23 cellular contexts compared by ENCODE assay signal in genomic region chr6:138307352-138307751, GRCh38.
DNase-seq lines count a peak whose midpoint lies in the region; ATAC-seq, FAIRE-seq and TF ChIP-seq lines count a peak whose summit lies in the region.
"Had no signal": no experiment of that assay in that cellular context is flagged by ENCODE, and none has a peak within 500 bp of the region (broad histone marks: within the 10 kb centered on the region; RNA-seq: fewer than 3 reads in every experiment).

No MANE protein-coding gene starts in this region.

- in situ Hi-C loops in K562 (cut with MboI) = no loop called here

- no peak for TF ChIP-seq POLR2A in K562 (conservative IDR thresholded peaks at IDR 0.05)
- TF ChIP-seq POLR2A in stomach (IDR thresholded peaks at IDR 0.05) = no peak

- no peaks in the 10 kb centered on the region for H4K20me1 ChIP-seq in K562 (replicated peaks; ENCODE audit: control insufficient read depth, insufficient read depth, low read length)

- H3K9me3 ChIP-seq in K562 (replicated peaks; ENCODE audit: control insufficient read depth, insufficient read depth, low read depth, low read length) = no peaks in the 10 kb centered on the region
- H3K9me3 ChIP-seq in right cardiac atrium (ENCODE audit: control insufficient read depth, low read length) = no peaks in the 10 kb centered on the region
- no peaks in the 10 kb centered on the region for H3K9me3 ChIP-seq in stomach
- H3K9me3 ChIP-seq: mucosa of descending colon, psoas muscle, spleen, tibial nerve had no signal

- peaks cover 0 to 17% of the 10 kb centered on the region in 2 experiments; a peak in 4 of 5 replicates for H3K27me3 ChIP-seq in K562 (ENCODE audit: control insufficient read depth in 2 of 2, insufficient read depth in 2 of 2, low read length in 2 of 2)
- no peaks in the 10 kb centered on the region for H3K27me3 ChIP-seq in right cardiac atrium (ENCODE audit: control insufficient read depth, insufficient read depth)
- H3K27me3 ChIP-seq in stomach = no peaks in the 10 kb centered on the region
- H3K27me3 ChIP-seq: spleen, tibial nerve had no signal

- no peaks in the 10 kb centered on the region for H3K79me2 ChIP-seq in K562 (ENCODE audit: control insufficient read depth, insufficient read depth, low read length)

- FAIRE-seq in K562 (lab: Jason Lieb, UNC) = no peak

- intact Hi-C loops in K562 (cut with micrococcal nuclease) = no loop called here
- intact Hi-C loops in right cardiac atrium (cut with DNase I) = no loop called here
- intact Hi-C loops in stomach (cut with DNase I; ENCODE audit: low total_unique reads) = no loop called here

- no peak for TF ChIP-seq EP300 in K562 (IDR thresholded peaks at IDR 0.05; ENCODE audit: low read length)
- TF ChIP-seq EP300 in stomach (IDR thresholded peaks at IDR 0.05) = no peak

- TF ChIP-seq CTCF in K562 (IDR thresholded peaks at IDR 0.05 in 2 of 3, conservative IDR thresholded peaks at IDR 0.05 in 1 of 3; ENCODE audit: insufficient read depth in 2 of 3, low read depth in 1 of 3, low read length in 3 of 3) = no peak
- no peak for TF ChIP-seq CTCF in stomach (IDR thresholded peaks at IDR 0.05)

- DNase-seq in K562 (ENCODE audit: extremely low read depth in 1 of 4, low spot score in 3 of 4) (no peak), epithelial cell of prostate (ENCODE audit: low read depth, low spot score) (peak; percentile 88), right cardiac atrium (peak in 1 of 3 donors; percentile 69), stomach (peak; percentile 58), 8988T (no peak), T-helper 9 cell (no peak), epidermal melanocyte (ENCODE audit: insufficient read length, low spot score) (no peak)
- no peak for DNase-seq in stimulated activated CD4-positive, alpha-beta T cell treated with anti-CD3 and anti-CD28 coated beads, Interleukin-1b, Interleukin-23, amount 100 ng/mL, for 48 hours
- DNase-seq: activated CD4-positive, CD25-positive, alpha-beta regulatory T cell treated with anti-CD3 and anti-CD28 coated beads, Interleukin-2, amount 50 U/mL, for 72 hours; activated T-cell treated with anti-CD3 and anti-CD28 coated beads, Interleukin-2, amount 50 U/mL, for 1 hour; amygdala; DMS53; GF-D8; head of caudate nucleus; Kasumi-1; mucosa of descending colon; NCI-H1048; NCI-H2029; psoas muscle; SIG-M5; spleen; stimulated activated CD4-positive, alpha-beta T cell treated with anti-CD3 and anti-CD28 coated beads, Interleukin-4, amount 100 ng/mL, for 24 hours had no signal

- no peak overlapping the region for H3K9ac ChIP-seq in K562 (ENCODE audit: insufficient read depth in 1 of 2, low read depth in 2 of 2, low read length in 2 of 2)

- H3K27ac ChIP-seq in K562 (ENCODE audit: extremely low read depth, low read depth, low read length) (no peak overlapping the region), epithelial cell of prostate (peak overlapping the region; percentile 91), right cardiac atrium (ENCODE audit: low read length) (no peak overlapping the region), stomach (peak overlapping the region in 1 of 5 donors; percentile 16)
- H3K27ac ChIP-seq: psoas muscle, spleen, tibial nerve had no signal

- H3K4me3 ChIP-seq in K562 (no peak overlapping the region), right cardiac atrium (ENCODE audit: low read length) (no peak overlapping the region), stomach (no peak overlapping the region)
- H3K4me3 ChIP-seq: mucosa of descending colon, psoas muscle, spleen, tibial nerve had no signal

- no peak for ATAC-seq in K562
- peak; percentile 81 to 93 for ATAC-seq in right cardiac atrium
- ATAC-seq: psoas muscle had no signal

- H3K4me1 ChIP-seq in K562 (replicated peaks in 1 of 2; ENCODE audit: control insufficient read depth in 2 of 2, insufficient read depth in 2 of 2, low read length in 2 of 2) (no peaks in the 10 kb centered on the region), right cardiac atrium (ENCODE audit: control insufficient read depth, insufficient read depth, low read length) (no peaks in the 10 kb centered on the region), stomach (peaks cover 10 to 32% (median 23%) of the 10 kb centered on the region in 4 donors)
- H3K4me1 ChIP-seq: psoas muscle, spleen, tibial nerve had no signal

- WGBS in K562 (ENCODE audit: insufficient coverage, low coverage, missing lambda C conversion rate) = 0% methylated on average over 1 of the region's 1 CpG
- 27% methylated on average over 1 of the region's 1 CpG for WGBS in right cardiac atrium
- 12 to 55% (median 35%) methylated on average over 1 of the region's 1 CpG for WGBS in stomach, 5 donors

- H3K36me3 ChIP-seq in K562 (ENCODE audit: control insufficient read depth, insufficient read depth, low read length) (no peaks in the 10 kb centered on the region), stomach (peaks cover 4 to 33% (median 8%) of the 10 kb centered on the region in 4 donors)
- H3K36me3 ChIP-seq: spleen, tibial nerve had no signal

- H3K9me1 ChIP-seq in K562 (ENCODE audit: control insufficient read depth, insufficient read depth, low read length) = no peaks in the 10 kb centered on the region

- CTCF ChIA-PET in K562 (lab: Yijun Ruan, JAX; ENCODE audit: low intra/inter-chr PET ratio) = no interaction called here

- no TSS peak for BruUV-seq in K562 (replicated peaks; lab: Mats Ljungman, UMichigan)

- H2AFZ ChIP-seq in K562 (ENCODE audit: low read depth, low read length) = no peak overlapping the region

- no peak overlapping the region for H3K4me2 ChIP-seq in K562 (ENCODE audit: insufficient read depth, low read length)

- POLR2A ChIA-PET in K562 (lab: Yijun Ruan, JAX) = no interaction called here

- no peak for TF ChIP-seq RAD21 in K562 (CRISPR knock-in tag; conservative IDR thresholded peaks at IDR 0.05 in 1 of 2, IDR thresholded peaks at IDR 0.05 in 1 of 2)

TF ChIP-seq in K562, 482 proteins besides CTCF, POLR2A, EP300 and RAD21:
- no peak for TF ChIP-seq POLR3G (IDR thresholded peaks at IDR 0.05; ENCODE audit: extremely low read depth, insufficient read length, insufficient replicate concordance)
- no peak for TF ChIP-seq CBX3 (IDR thresholded peaks at IDR 0.05; ENCODE audit: borderline replicate concordance in 1 of 2, low read length in 2 of 2)
- TF ChIP-seq SP2 (IDR thresholded peaks at IDR 0.05; ENCODE audit: extremely low read depth, low read depth, low read length, poor library complexity, severe bottlenecking) = no peak
- TF ChIP-seq ZNF431 (CRISPR knock-in tag; IDR thresholded peaks at IDR 0.05) = no peak
- peak; percentile 47 for TF ChIP-seq ZNF316 (IDR thresholded peaks at IDR 0.05)
- no peak for TF ChIP-seq SRSF7 (optimal IDR thresholded peaks at IDR 0.05; ENCODE audit: low read depth, low read length)
- no peak for TF ChIP-seq YBX1 (IDR thresholded peaks at IDR 0.05)
TF ChIP-seq in K562: peak in this region for 1.

Comparison
In these comparisons a context has a peak if more than half of its experiments do, and no peak if none do; other contexts are left out.
1. DNase-seq: peak in epithelial cell of prostate (single experiment) and stomach (single experiment); none in K562 (0 of 4), stimulated activated CD4-positive, alpha-beta T cell treated with anti-CD3 and anti-CD28 coated beads, Interleukin-1b, Interleukin-23, amount 100 ng/mL, for 48 hours (single experiment), 8988T (single experiment), T-helper 9 cell (single experiment) and epidermal melanocyte (single experiment).